ENCODE assay signal across 1 cellular context in the genomic region with DNA sequence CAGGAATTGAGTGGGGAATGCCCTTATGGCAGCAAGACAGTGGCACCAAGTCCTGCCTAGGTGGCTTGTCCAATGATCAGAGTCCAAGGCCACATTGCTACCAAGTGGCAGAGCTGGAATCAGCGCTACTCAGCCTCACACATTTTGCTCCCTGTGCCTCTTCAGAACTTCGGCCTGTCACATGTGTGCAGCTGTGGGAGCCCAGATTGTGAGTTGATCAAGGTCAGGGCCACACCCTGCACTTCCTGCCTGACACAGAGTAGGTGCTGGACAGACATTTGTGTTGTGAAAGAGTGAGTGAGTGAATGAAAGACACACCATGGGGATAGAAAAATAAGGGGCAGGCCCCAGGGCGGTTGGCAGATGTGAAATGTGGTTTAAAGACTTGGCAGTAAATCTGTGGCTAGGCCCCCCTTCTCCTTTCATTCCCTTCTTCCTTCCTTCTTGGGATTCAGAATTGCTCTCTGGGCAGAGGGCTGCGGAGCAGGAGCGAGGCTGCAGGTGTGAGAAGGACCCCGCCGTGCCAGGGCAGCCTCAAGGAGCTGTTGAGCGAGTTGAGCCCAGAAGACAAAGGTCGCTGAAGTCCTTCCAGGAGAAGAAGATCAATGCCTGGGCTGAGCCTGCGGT.
A peak's percentile ranks its signal among the peaks of the same experiment; 100 is the strongest.
TF ChIP-seq lines count a peak whose summit lies in the region.

No MANE protein-coding gene starts in this region.

TF ChIP-seq in HCT116, 20 proteins besides CTCF, POLR2A, EP300 and RAD21 (continued from another document):
- no peak for TF ChIP-seq ZFX (IDR thresholded peaks at IDR 0.05)
- TF ChIP-seq YY1 (IDR thresholded peaks at IDR 0.05; ENCODE audit: extremely low read depth, insufficient replicate concordance, low read depth, low read length), result no peak
- TF ChIP-seq, protein P1, sequence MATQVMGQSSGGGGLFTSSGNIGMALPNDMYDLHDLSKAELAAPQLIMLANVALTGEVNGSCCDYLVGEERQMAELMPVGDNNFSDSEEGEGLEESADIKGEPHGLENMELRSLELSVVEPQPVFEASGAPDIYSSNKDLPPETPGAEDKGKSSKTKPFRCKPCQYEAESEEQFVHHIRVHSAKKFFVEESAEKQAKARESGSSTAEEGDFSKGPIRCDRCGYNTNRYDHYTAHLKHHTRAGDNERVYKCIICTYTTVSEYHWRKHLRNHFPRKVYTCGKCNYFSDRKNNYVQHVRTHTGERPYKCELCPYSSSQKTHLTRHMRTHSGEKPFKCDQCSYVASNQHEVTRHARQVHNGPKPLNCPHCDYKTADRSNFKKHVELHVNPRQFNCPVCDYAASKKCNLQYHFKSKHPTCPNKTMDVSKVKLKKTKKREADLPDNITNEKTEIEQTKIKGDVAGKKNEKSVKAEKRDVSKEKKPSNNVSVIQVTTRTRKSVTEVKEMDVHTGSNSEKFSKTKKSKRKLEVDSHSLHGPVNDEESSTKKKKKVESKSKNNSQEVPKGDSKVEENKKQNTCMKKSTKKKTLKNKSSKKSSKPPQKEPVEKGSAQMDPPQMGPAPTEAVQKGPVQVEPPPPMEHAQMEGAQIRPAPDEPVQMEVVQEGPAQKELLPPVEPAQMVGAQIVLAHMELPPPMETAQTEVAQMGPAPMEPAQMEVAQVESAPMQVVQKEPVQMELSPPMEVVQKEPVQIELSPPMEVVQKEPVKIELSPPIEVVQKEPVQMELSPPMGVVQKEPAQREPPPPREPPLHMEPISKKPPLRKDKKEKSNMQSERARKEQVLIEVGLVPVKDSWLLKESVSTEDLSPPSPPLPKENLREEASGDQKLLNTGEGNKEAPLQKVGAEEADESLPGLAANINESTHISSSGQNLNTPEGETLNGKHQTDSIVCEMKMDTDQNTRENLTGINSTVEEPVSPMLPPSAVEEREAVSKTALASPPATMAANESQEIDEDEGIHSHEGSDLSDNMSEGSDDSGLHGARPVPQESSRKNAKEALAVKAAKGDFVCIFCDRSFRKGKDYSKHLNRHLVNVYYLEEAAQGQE (IDR thresholded peaks at IDR 0.05; ENCODE audit: low read depth), result no peak
- no peak for TF ChIP-seq SIN3A (IDR thresholded peaks at IDR 0.05; ENCODE audit: low read depth)
- TF ChIP-seq, protein P2, sequence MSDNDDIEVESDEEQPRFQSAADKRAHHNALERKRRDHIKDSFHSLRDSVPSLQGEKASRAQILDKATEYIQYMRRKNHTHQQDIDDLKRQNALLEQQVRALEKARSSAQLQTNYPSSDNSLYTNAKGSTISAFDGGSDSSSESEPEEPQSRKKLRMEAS (IDR thresholded peaks at IDR 0.05), result peak; percentile 92
